Comparison of ENCODE assay signal across 8 cellular contexts in the genomic region with DNA sequence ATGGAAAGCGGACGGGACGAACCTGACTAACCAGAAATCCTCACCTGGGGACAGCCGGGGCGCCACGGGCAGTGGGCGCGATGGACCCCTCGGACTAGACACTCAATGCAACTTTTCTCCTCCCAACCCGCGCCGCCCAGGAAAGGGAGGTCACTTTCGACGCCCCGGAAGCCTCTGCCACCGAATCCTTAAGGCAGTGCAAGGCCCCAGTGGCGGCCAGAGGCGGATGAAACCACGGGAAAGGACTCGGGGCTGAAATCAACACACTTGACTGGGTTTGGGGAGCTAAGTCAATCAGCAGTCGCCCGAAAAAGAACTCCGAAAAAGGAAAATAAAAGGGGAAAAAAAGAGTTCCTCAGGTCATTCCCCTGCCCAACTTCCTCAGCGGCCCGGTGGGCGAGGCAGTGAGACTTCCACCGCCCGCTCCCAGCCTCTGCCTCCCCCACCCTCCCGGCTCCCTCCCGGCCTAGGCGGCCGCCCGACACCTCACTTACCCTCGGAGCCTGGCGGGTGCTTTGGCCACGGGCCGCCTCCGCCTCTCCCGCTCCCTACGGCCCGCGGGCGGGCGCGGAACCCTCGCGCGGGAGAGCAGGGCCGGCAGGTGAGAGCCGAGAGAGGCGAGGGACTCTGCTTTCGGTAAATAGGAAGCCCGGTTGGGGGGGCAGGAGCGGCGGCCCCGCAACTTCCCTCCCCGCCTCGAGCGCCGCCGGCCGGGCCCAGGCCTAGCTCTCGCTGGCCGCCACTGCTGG. TPM values are rescaled to one million over a fixed set of nuclear protein-coding genes. Genes with fewer than 3 reads are reported as not detected.
DNase-seq lines count a peak whose midpoint lies in the region; ATAC-seq, FAIRE-seq and TF ChIP-seq lines count a peak whose summit lies in the region.

No MANE protein-coding gene starts in this region.

- FAIRE-seq in K562 (lab: Jason Lieb, UNC) = no peak

- H3K9me2 ChIP-seq in SU-DHL-6 (replicated peaks; ENCODE audit: insufficient read depth, low read length) = no peaks in the 10 kb centered on the region

- H3K27me3 Mint-ChIP-seq in CD4-positive, alpha-beta T cell = no peaks in the 10 kb centered on the region

- no peak for TF ChIP-seq RAD21 in K562 (CRISPR knock-in tag; conservative IDR thresholded peaks at IDR 0.05 in 1 of 2, IDR thresholded peaks at IDR 0.05 in 1 of 2)

- peak in 9 of 10 experiments; percentile 5 to 50 (median 18) for DNase-seq in CD4-positive, alpha-beta T cell
- DNase-seq in GM19238 (ENCODE audit: insufficient read length, low spot score) = peak; percentile 63
- peak; percentile 14 to 58 (median 33) for DNase-seq in K562 (ENCODE audit: extremely low read depth in 1 of 4, low spot score in 3 of 4)
- DNase-seq in GM19240 (ENCODE audit: insufficient read length, low spot score) = no peak

- no peaks in the 10 kb centered on the region for H3K27me3 ChIP-seq in CD4-positive, alpha-beta T cell (ENCODE audit: control insufficient read depth, insufficient read depth, low read length)
- H3K27me3 ChIP-seq in SU-DHL-6 (ENCODE audit: low read length) (no peaks in the 10 kb centered on the region), K562 (ENCODE audit: control insufficient read depth in 2 of 2, insufficient read depth in 2 of 2, low read length in 2 of 2) (no peaks in the 10 kb centered on the region), iPS-15b (ENCODE audit: control insufficient read depth, insufficient read depth, low read length) (no peaks in the 10 kb centered on the region), skeletal muscle satellite cell (ENCODE audit: control insufficient read depth, insufficient read depth, low read length) (no peaks in the 10 kb centered on the region)

- intact Hi-C loops in CD4-positive, alpha-beta T cell (cut with DNase I, micrococcal nuclease) = loop anchor here (1.0 to 10.0 kb wide), 7 partner anchors 16 to 909 kb away; partner anchors contain the start of genes BMPR1A (in 1 of the 2), GLUD1 (in 1 of the 2) and SHLD2 (in 1 of the 2)
- intact Hi-C loops in K562 (cut with micrococcal nuclease) = no loop called here

- H3K36me3 Mint-ChIP-seq in CD4-positive, alpha-beta T cell (ENCODE audit: low read depth) = peaks cover 53% of the 10 kb centered on the region

- H4K20me1 ChIP-seq in SU-DHL-6 (ENCODE audit: low read depth, low read length) (peaks cover 28% of the 10 kb centered on the region), K562 (replicated peaks; ENCODE audit: control insufficient read depth, insufficient read depth, low read length) (peaks cover 9% of the 10 kb centered on the region)

- H3K9me1 ChIP-seq in K562 (ENCODE audit: control insufficient read depth, insufficient read depth, low read length) = no peaks in the 10 kb centered on the region

- peaks cover 21% of the 10 kb centered on the region; the same call in 1 of the 2 replicates for H3F3A ChIP-seq in SU-DHL-6 (ENCODE audit: insufficient read depth)

- in situ Hi-C loops in K562 (cut with MboI) = loop anchor here (5.0 kb wide), 1 partner anchor 66 kb away; no protein-coding TSS in a partner anchor

- no peaks in the 10 kb centered on the region for H3K9me3 ChIP-seq in CD4-positive, alpha-beta T cell (ENCODE audit: control insufficient read depth, low read length)
- H3K9me3 ChIP-seq in SU-DHL-6 (ENCODE audit: insufficient read depth, low read length) (no peaks in the 10 kb centered on the region), K562 (replicated peaks; ENCODE audit: control insufficient read depth, insufficient read depth, low read depth, low read length) (no peaks in the 10 kb centered on the region), iPS-15b (ENCODE audit: control insufficient read depth, insufficient read depth, low read length) (no peaks in the 10 kb centered on the region), skeletal muscle satellite cell (replicated peaks; ENCODE audit: low read length) (no peaks in the 10 kb centered on the region)

- no peak for TF ChIP-seq POLR2A in K562 (conservative IDR thresholded peaks at IDR 0.05)

- H3K27ac Mint-ChIP-seq in CD4-positive, alpha-beta T cell = peak overlapping the region; percentile 92

- TF ChIP-seq CTCF in CD4-positive, alpha-beta T cell (IDR thresholded peaks at IDR 0.05) = no peak
- TF ChIP-seq CTCF in SU-DHL-6 (IDR thresholded peaks at IDR 0.05; ENCODE audit: insufficient read depth, low read length, poor library complexity, severe bottlenecking) (no peak), K562 (IDR thresholded peaks at IDR 0.05 in 2 of 3, conservative IDR thresholded peaks at IDR 0.05 in 1 of 3; ENCODE audit: insufficient read depth in 2 of 3, low read depth in 1 of 3, low read length in 3 of 3) (no peak)

- peak overlapping the region; percentile 98 for H3K4me3 Mint-ChIP-seq in CD4-positive, alpha-beta T cell

- CTCF ChIA-PET in CD4-positive, alpha-beta T cell (lab: Charles Lee) = interaction anchor here (1.3 kb wide), 1 partner anchor 64 kb away, joined by 5 read pairs; no protein-coding TSS in a partner anchor
- CTCF ChIA-PET in K562 (lab: Yijun Ruan, JAX; ENCODE audit: low intra/inter-chr PET ratio) = no interaction called here

- H3K4me1 ChIP-seq in K562 (replicated peaks in 1 of 2; ENCODE audit: control insufficient read depth in 2 of 2, insufficient read depth in 2 of 2, low read length in 2 of 2) (peaks cover 8 to 10% of the 10 kb centered on the region in 2 experiments; a peak in 2 of 5 replicates), iPS-15b (ENCODE audit: control insufficient read depth, insufficient read depth, low read length) (peaks cover 8% of the 10 kb centered on the region), skeletal muscle satellite cell (ENCODE audit: control insufficient read depth, insufficient read depth, low read length) (peaks cover 28% of the 10 kb centered on the region)

- no peaks in the 10 kb centered on the region for H3K9me3 Mint-ChIP-seq in CD4-positive, alpha-beta T cell

- H3K4me1 Mint-ChIP-seq in CD4-positive, alpha-beta T cell (ENCODE audit: low read depth) = peaks cover 78% of the 10 kb centered on the region

- peak overlapping the region; percentile 100 for H3K4me2 ChIP-seq in SU-DHL-6 (ENCODE audit: low read depth, low read length, poor library complexity, severe bottlenecking)
- peak overlapping the region; percentile 82 for H3K4me2 ChIP-seq in K562 (ENCODE audit: insufficient read depth, low read length)
- H3K4me2 ChIP-seq in skeletal muscle satellite cell (ENCODE audit: low read length) = peak overlapping the region; percentile 81

- ATAC-seq in CD4-positive, alpha-beta T cell (ENCODE audit: poor library complexity) = peak; percentile 31
- ATAC-seq in HG03354 (IDR thresholded peaks at IDR 0.05; ENCODE audit: poor library complexity, severe bottlenecking, unreplicated experiment) = peak; percentile 24
- peak; percentile 64 for ATAC-seq in K562

- WGBS in K562 (ENCODE audit: insufficient coverage, low coverage, missing lambda C conversion rate) = under 1% methylated on average over 42 of the region's 64 CpGs

- H3K79me2 ChIP-seq in SU-DHL-6 (ENCODE audit: insufficient read depth, low read length) (peaks cover 91% of the 10 kb centered on the region), K562 (ENCODE audit: control insufficient read depth, insufficient read depth, low read length) (peaks cover 78% of the 10 kb centered on the region)

- peak overlapping the region; percentile 96 for H3K9ac ChIP-seq in SU-DHL-6 (ENCODE audit: low read length)
- H3K9ac ChIP-seq in K562 (ENCODE audit: insufficient read depth in 1 of 2, low read depth in 2 of 2, low read length in 2 of 2) = peak overlapping the region; percentile 87 to 96
- H3K9ac ChIP-seq in iPS-15b (ENCODE audit: low read depth, low read length) = peak overlapping the region; percentile 62
- H3K9ac ChIP-seq in skeletal muscle satellite cell (ENCODE audit: low read depth, low read length) = peak overlapping the region; percentile 97

- POLR2A ChIA-PET in CD4-positive, alpha-beta T cell (lab: Charles Lee) = interaction anchor here (1.3 to 2.8 kb wide), 4 partner anchors 14 to 120 kb away, joined by 5 to 22 read pairs (median 11); no protein-coding TSS in a partner anchor
- POLR2A ChIA-PET in K562 (lab: Yijun Ruan, JAX) = interaction anchor here (0.6 to 1.5 kb wide), 3 partner anchors 14 to 982 kb away, joined by 3 to 6 read pairs (median 4); no protein-coding TSS in a partner anchor

- peak overlapping the region; percentile 83 for H3K27ac ChIP-seq in CD4-positive, alpha-beta T cell (ENCODE audit: low read depth, low read length)
- peak overlapping the region; percentile 80 for H3K27ac ChIP-seq in SU-DHL-6 (ENCODE audit: low read depth, low read length)
- H3K27ac ChIP-seq in K562 (ENCODE audit: extremely low read depth, low read depth, low read length) = peak overlapping the region; percentile 88

- BruUV-seq in K562 (replicated peaks; lab: Mats Ljungman, UMichigan) = TSS peak; percentile 40

- TF ChIP-seq EP300 in K562 (IDR thresholded peaks at IDR 0.05; ENCODE audit: low read length) = no peak

- peak overlapping the region; percentile 99 for H3K4me3 ChIP-seq in SU-DHL-6 (ENCODE audit: insufficient read depth, low read length, poor library complexity, severe bottlenecking)
- peak overlapping the region; percentile 92 for H3K4me3 ChIP-seq in K562
- peak overlapping the region; percentile 84 for H3K4me3 ChIP-seq in iPS-15b (ENCODE audit: low read depth, low read length)
- H3K4me3 ChIP-seq in skeletal muscle satellite cell (ENCODE audit: low read length) = peak overlapping the region; percentile 93

- peaks cover 28% of the 10 kb centered on the region; the same call in 1 of the 2 replicates for H3K36me3 ChIP-seq in SU-DHL-6 (ENCODE audit: low read length)
- peaks cover 30% of the 10 kb centered on the region for H3K36me3 ChIP-seq in K562 (ENCODE audit: control insufficient read depth, insufficient read depth, low read length)
- no peaks in the 10 kb centered on the region for H3K36me3 ChIP-seq in iPS-15b (ENCODE audit: control insufficient read depth, insufficient read depth, low read length)
- peaks cover 8% of the 10 kb centered on the region for H3K36me3 ChIP-seq in skeletal muscle satellite cell (ENCODE audit: insufficient read depth, low read length)

- H2AFZ ChIP-seq in SU-DHL-6 (ENCODE audit: low read depth, low read length, severe bottlenecking) (peak overlapping the region; percentile 17), K562 (ENCODE audit: low read depth, low read length) (peak overlapping the region; percentile 55; the same call in 1 of the 2 replicates)

RNA-seq across cellular contexts. Expression of gene WAPL, which starts 0.5 kb away (rescaled TPM):
- total RNA-seq in CD4-positive, alpha-beta T cell = 10 to 100 TPM; 34.3 TPM
- 19.5 and 62.0 TPM in 2 replicates for total RNA-seq in K562 (2011; cell fraction: chromatin; rRNA removed; ENCODE audit: low replicate concordance)
- total RNA-seq in K562 (2011; cell fraction: nucleolus; rRNA removed) = 9.7 and 10.5 TPM in 2 replicates
- total RNA-seq in K562 (2011; cell fraction: nucleoplasm; rRNA removed) = 19.5 and 21.7 TPM in 2 replicates
- total RNA-seq in K562 (2014; rRNA removed) (25.8 and 27.7 TPM in 2 replicates), K562 (2014; rRNA removed; fragmentation: Illumina TruSeq; extraction: Trizol) (36.4 and 41.5 TPM in 2 replicates), K562 (2015; rRNA removed; fragmentation: Illumina TruSeq; extraction: Trizol) (34.0 and 34.4 TPM in 2 replicates), K562 (2021) (24.5 and 27.0 TPM in 2 replicates)
- polyA plus RNA-seq in K562 (2011; rRNA removed) (13.5 and 18.4 TPM in 2 replicates), K562 (2014; fragmentation: Illumina TruSeq; extraction: Trizol) (21.0 and 25.3 TPM in 2 replicates), K562 (2014; fragmentation: Nextera tagmentation; extraction: Ambion mirVana) (10 to 100 TPM; 14.3 to 21.9 TPM), K562 (2014; rRNA removed) (15.1 and 17.9 TPM in 2 replicates)
- polyA plus RNA-seq in K562 (2011; cell fraction: cytosol; rRNA removed) = 5.2 and 7.4 TPM in 2 replicates
- polyA plus RNA-seq in K562 (2011; cell fraction: nucleus; rRNA removed) = 7.3 and 10.8 TPM in 2 replicates
- 15.9 and 20.7 TPM in 2 replicates for polyA plus RNA-seq in K562 (2012)
- polyA minus RNA-seq in K562 (2011; rRNA and poly(A)+ RNA removed) = 41.8 and 42.9 TPM in 2 replicates
- polyA minus RNA-seq in K562 (2011; cell fraction: cytosol; rRNA and poly(A)+ RNA removed) = 28.6 and 31.1 TPM in 2 replicates
- polyA minus RNA-seq in K562 (2011; cell fraction: nucleus; rRNA and poly(A)+ RNA removed) = 11.0 and 18.2 TPM in 2 replicates
- 27.7 and 42.3 TPM in 2 replicates for total RNA-seq in skeletal muscle satellite cell (2012; rRNA removed)
